13 cellular contexts compared by ENCODE assay signal in genomic region chr2:145751155-145751554, GRCh38.
A peak's percentile ranks its signal among the peaks of the same experiment; 100 is the strongest.
DNase-seq lines count a peak whose midpoint lies in the region; TF ChIP-seq lines count a peak whose summit lies in the region.
"Had no signal": no experiment of that assay in that cellular context is flagged by ENCODE, and none has a peak within 500 bp of the region (broad histone marks: within the 10 kb centered on the region; RNA-seq: fewer than 3 reads in every experiment).

No MANE protein-coding gene starts in this region.

- DNase-seq in CD14-positive monocyte (ENCODE audit: low spot score) (no peak), NB4 (ENCODE audit: low read depth) (peak; percentile 36), osteocyte (ENCODE audit: extremely low spot score, unreplicated experiment) (no peak), NCI-H510A treated with DMSO at 0.1 percent for 48 hours (lab: John Stamatoyannopoulos, UW) (no peak), cortex of kidney (lab: John Stamatoyannopoulos, UW) (no peak)
- no peak for DNase-seq in activated effector memory CD4-positive, alpha-beta T cell treated with Interleukin-2 at 50 U/mL for 16 hours
- DNase-seq in stimulated activated CD4-positive, alpha-beta T cell treated with anti-CD3 and anti-CD28 coated beads, Interleukin-4, amount 100 ng/mL, for 24 hours = no peak
- DNase-seq: activated CD8-positive, alpha-beta memory T cell treated with anti-CD3 and anti-CD28 coated beads, Interleukin-2, amount 10 ng/mL, durations not matched to agents 7 days and 5 days; amniotic stem cell; NCI-H1105 treated with DMSO at 0.1 percent for 48 hours; posterior cingulate gyrus had no signal

- H3K36me3 Mint-ChIP-seq in CD14-positive monocyte = peaks cover 0 to 2% of the 10 kb centered on the region in 2 donors
- H3K36me3 Mint-ChIP-seq in dendritic cell treated with granulocyte-macrophage colony-stimulating factor and Interleukin-4, amounts not matched to agents 40 ng/mL and 50 ng/mL, for 4 days (ENCODE audit: low read depth) = no peaks in the 10 kb centered on the region
- no peaks in the 10 kb centered on the region for H3K36me3 Mint-ChIP-seq in osteocyte (ENCODE audit: unreplicated experiment)
- H3K36me3 Mint-ChIP-seq: activated CD8-positive, alpha-beta memory T cell treated with anti-CD3 and anti-CD28 coated beads, Interleukin-2, amount 10 ng/mL, durations not matched to agents 7 days and 5 days had no signal

- intact Hi-C loops in CD14-positive monocyte (cut with micrococcal nuclease) = loop anchor here (2.0 to 10.0 kb wide), 4 partner anchors 58 to 1229 kb away; partner anchors contain the start of gene ZEB2 (in 2 of the 2)
- intact Hi-C loops in dendritic cell treated with granulocyte-macrophage colony-stimulating factor and Interleukin-4, amounts not matched to agents 40 ng/mL and 50 ng/mL, for 4 days (cut with micrococcal nuclease) = loop anchor here (2.0 to 10.0 kb wide), 3 partner anchors 1144 to 1606 kb away; partner anchors contain the start of gene ZEB2

- H3K4me1 Mint-ChIP-seq in CD14-positive monocyte (peaks cover 32% of the 10 kb centered on the region), osteocyte (ENCODE audit: unreplicated experiment) (peaks cover 36% of the 10 kb centered on the region)
- H3K4me1 Mint-ChIP-seq in dendritic cell treated with granulocyte-macrophage colony-stimulating factor and Interleukin-4, amounts not matched to agents 40 ng/mL and 50 ng/mL, for 4 days (ENCODE audit: low read depth) = peaks cover 54% of the 10 kb centered on the region

- peaks cover 0 to 2% (median 1%) of the 10 kb centered on the region in 3 donors for H3K27me3 Mint-ChIP-seq in CD14-positive monocyte (ENCODE audit: low read depth in 3 of 3)
- H3K27me3 Mint-ChIP-seq in dendritic cell treated with granulocyte-macrophage colony-stimulating factor and Interleukin-4, amounts not matched to agents 40 ng/mL and 50 ng/mL, for 4 days = no peaks in the 10 kb centered on the region
- H3K27me3 Mint-ChIP-seq in osteocyte (ENCODE audit: unreplicated experiment) = no peaks in the 10 kb centered on the region

- H3K9me3 Mint-ChIP-seq in CD14-positive monocyte (peaks cover 0 to 2% (median 0%) of the 10 kb centered on the region in 7 donors), osteocyte (ENCODE audit: unreplicated experiment) (no peaks in the 10 kb centered on the region)
- peaks cover 9% of the 10 kb centered on the region for H3K9me3 Mint-ChIP-seq in dendritic cell treated with granulocyte-macrophage colony-stimulating factor and Interleukin-4, amounts not matched to agents 40 ng/mL and 50 ng/mL, for 4 days
- H3K9me3 Mint-ChIP-seq: T-helper 1 cell treated with Interleukin-12 subunit alpha and Interleukin-12 subunit beta and Interleukin-4 antibody, amounts not matched to agents 30 μg/mL and 1 μg/mL, for 36 hours had no signal

- no peak for TF ChIP-seq CTCF in CD14-positive monocyte (IDR thresholded peaks at IDR 0.05)
- no peak for TF ChIP-seq CTCF in NB4 (IDR thresholded peaks at IDR 0.05; ENCODE audit: low read depth, low read length)
- no peak for TF ChIP-seq CTCF in osteocyte (IDR thresholded peaks at IDR 0.05)

- no peak overlapping the region for H3K4me3 ChIP-seq in NB4 (ENCODE audit: low read depth, low read length)

- H3K4me3 Mint-ChIP-seq in CD14-positive monocyte (peak overlapping the region in 1 of 2 donors; percentile 60), osteocyte (ENCODE audit: unreplicated experiment) (no peak overlapping the region)
- H3K4me3 Mint-ChIP-seq in dendritic cell treated with granulocyte-macrophage colony-stimulating factor and Interleukin-4, amounts not matched to agents 40 ng/mL and 50 ng/mL, for 4 days = peak overlapping the region; percentile 41
- H3K4me3 Mint-ChIP-seq: activated CD8-positive, alpha-beta memory T cell treated with anti-CD3 and anti-CD28 coated beads, Interleukin-2, amount 10 ng/mL, durations not matched to agents 7 days and 5 days; T-helper 1 cell treated with Interleukin-12 subunit alpha and Interleukin-12 subunit beta and Interleukin-4 antibody, amounts not matched to agents 30 μg/mL and 1 μg/mL, for 36 hours had no signal

- peak overlapping the region; percentile 78 to 97 (median 92) for H3K27ac Mint-ChIP-seq in CD14-positive monocyte
- H3K27ac Mint-ChIP-seq in dendritic cell treated with granulocyte-macrophage colony-stimulating factor and Interleukin-4, amounts not matched to agents 40 ng/mL and 50 ng/mL, for 4 days = peak overlapping the region; percentile 82
- peak overlapping the region; percentile 15 for H3K27ac Mint-ChIP-seq in osteocyte (ENCODE audit: unreplicated experiment)
- H3K27ac Mint-ChIP-seq: activated CD8-positive, alpha-beta memory T cell treated with anti-CD3 and anti-CD28 coated beads, Interleukin-2, amount 10 ng/mL, durations not matched to agents 7 days and 5 days; T-helper 1 cell treated with Interleukin-12 subunit alpha and Interleukin-12 subunit beta and Interleukin-4 antibody, amounts not matched to agents 30 μg/mL and 1 μg/mL, for 36 hours had no signal

- TF ChIP-seq POLR2A in NB4 (IDR thresholded peaks at IDR 0.05; ENCODE audit: extremely low read depth, insufficient read length) = no peak

Comparison
In these comparisons a context has a peak if more than half of its experiments do, and no peak if none do; other contexts are left out.
1. H3K27ac Mint-ChIP-seq: peak in every context shown above with its lines; median percentile 92 in CD14-positive monocyte; 82 in dendritic cell treated with granulocyte-macrophage colony-stimulating factor and Interleukin-4, amounts not matched to agents 40 ng/mL and 50 ng/mL, for 4 days; 15 in osteocyte.